In the genomic region with DNA sequence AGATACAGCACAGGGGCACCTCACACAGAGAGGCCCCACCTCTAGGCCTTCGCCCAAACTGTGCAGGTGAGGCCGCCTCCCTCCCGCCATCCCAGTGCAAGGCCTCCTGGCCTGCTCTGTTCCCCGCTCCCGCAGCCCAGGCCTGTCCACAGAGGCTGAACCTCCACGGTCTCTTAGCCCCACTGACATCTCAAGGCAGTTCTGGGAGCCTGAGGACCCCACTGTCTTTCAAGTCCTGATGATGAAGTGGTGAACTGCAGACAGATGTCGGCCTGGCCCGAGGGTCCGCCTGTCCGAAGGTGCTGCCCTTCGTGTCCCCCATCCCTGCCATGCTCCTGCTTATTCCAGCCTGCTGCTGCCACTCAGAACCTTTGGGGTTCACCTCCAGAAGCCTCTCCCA, we compare ENCODE assay signal across 36 cellular contexts.
"Had no signal": no experiment of that assay in that cellular context is flagged by ENCODE, and none has a peak within 500 bp of the region (broad histone marks: within the 10 kb centered on the region; RNA-seq: fewer than 3 reads in every experiment).

No MANE protein-coding gene starts in this region.

- ATAC-seq: activated naive CD4-positive, alpha-beta T cell treated with anti-CD3 and anti-CD28 coated beads, Interleukin-2, amount 50 U/mL, for 72 hours; activated naive CD8-positive, alpha-beta T cell treated with anti-CD3 and anti-CD28 coated beads, Interleukin-2, amount 50 U/mL, for 24 hours; activated T-cell treated with anti-CD3 and anti-CD28 coated beads, Interleukin-2, amount 50 U/mL, for 4 hours; activated T-cell treated with anti-CD3 and anti-CD28 coated beads, Interleukin-2, amount 50 U/mL, for 72 hours; activated T-helper 17 cell treated with anti-CD3 and anti-CD28 coated beads, Interleukin-2, amount 50 U/mL, for 72 hours; body of pancreas had no signal

- H3K36me3 ChIP-seq: adrenal gland, ascending aorta, brain microvascular endothelial cell, breast epithelium, cardiac muscle cell had no signal

- H3K4me1 ChIP-seq: adrenal gland, ascending aorta, body of pancreas, breast epithelium had no signal

- H3K27me3 ChIP-seq: body of pancreas, cardiac muscle cell had no signal

- H3K27ac ChIP-seq: adrenal gland, ascending aorta, body of pancreas, brain microvascular endothelial cell, breast epithelium, cardiac muscle cell had no signal

- DNase-seq: activated effector memory CD4-positive, alpha-beta T cell treated with anti-CD3 and anti-CD28 coated beads, Interleukin-2, amount 50 U/mL, for 16 hours; activated effector memory CD4-positive, alpha-beta T cell treated with Interleukin-2 at 50 U/mL for 16 hours; activated gamma-delta T cell; activated gamma-delta T cell treated with Interleukin-2 at 50 U/mL for 16 hours; activated naive CD4-positive, alpha-beta T cell; activated naive CD4-positive, alpha-beta T cell treated with anti-CD3 and anti-CD28 coated beads for 36 hours; activated naive CD4-positive, alpha-beta T cell treated with anti-CD3 and anti-CD28 coated beads, Interleukin-2, amount 10 ng/mL, durations not matched to agents 7 days and 5 days; activated naive CD4-positive, alpha-beta T cell treated with anti-CD3 and anti-CD28 coated beads, Interleukin-2, amount 50 U/mL, for 16 hours; activated naive CD4-positive, alpha-beta T cell treated with Interleukin-2 at 50 U/mL for 16 hours; activated naive CD8-positive, alpha-beta T cell treated with anti-CD3 and anti-CD28 coated beads for 36 hours; activated naive CD8-positive, alpha-beta T cell treated with anti-CD3 and anti-CD28 coated beads, Interleukin-2, amount 10 ng/mL, durations not matched to agents 7 days and 5 days; activated naive CD8-positive, alpha-beta T cell treated with anti-CD3 and anti-CD28 coated beads, Interleukin-2, amount 50 U/mL, for 24 hours; activated T-cell treated with anti-CD3 and anti-CD28 coated beads, Interleukin-2, amount 50 U/mL, for 24 hours; activated T-cell treated with anti-CD3 and anti-CD28 coated beads, Interleukin-2, amount 50 U/mL, for 4 hours; activated T-cell treated with anti-CD3 and anti-CD28 coated beads, Interleukin-2, amount 50 U/mL, for 48 hours; activated T-cell treated with anti-CD3 and anti-CD28 coated beads, Interleukin-2, amount 50 U/mL, for 72 hours; adrenal gland; amniotic stem cell; amygdala; anterior cingulate cortex; aorta; body of pancreas; brain microvascular endothelial cell; central memory CD4-positive, alpha-beta T cell; cerebellar nuclear complex had no signal

- H3K9me3 Mint-ChIP-seq: activated naive CD4-positive, alpha-beta T cell treated with anti-CD3 and anti-CD28 coated beads for 36 hours; activated naive CD4-positive, alpha-beta T cell treated with anti-CD3 and anti-CD28 coated beads, Interleukin-2, amount 10 ng/mL, durations not matched to agents 7 days and 5 days; activated naive CD4-positive, alpha-beta T cell treated with anti-CD3 and anti-CD28 coated beads, Interleukin-2, amount 50 U/mL, for 24 hours; activated naive CD4-positive, alpha-beta T cell treated with anti-CD3 and anti-CD28 coated beads, Interleukin-2, amount 50 U/mL, for 72 hours; activated naive CD8-positive, alpha-beta T cell treated with anti-CD3 and anti-CD28 coated beads for 36 hours; activated naive CD8-positive, alpha-beta T cell treated with anti-CD3 and anti-CD28 coated beads, Interleukin-2, amount 10 ng/mL, durations not matched to agents 7 days and 5 days; activated naive CD8-positive, alpha-beta T cell treated with anti-CD3 and anti-CD28 coated beads, Interleukin-2, amount 50 U/mL, for 24 hours; activated T-cell treated with anti-CD3 and anti-CD28 coated beads, Interleukin-2, amount 50 U/mL, for 24 hours; activated T-cell treated with anti-CD3 and anti-CD28 coated beads, Interleukin-2, amount 50 U/mL, for 4 hours; activated T-cell treated with anti-CD3 and anti-CD28 coated beads, Interleukin-2, amount 50 U/mL, for 72 hours; activated T-helper 1 cell treated with anti-CD3 and anti-CD28 coated beads, Interleukin-12 subunit alpha, Interleukin-12 subunit beta, Interleukin-2, Interleukin-4 antibody, amounts not matched to agents 30 ng/mL and 10 ng/mL and 1 ng/mL, durations not matched to agents 14 hours and 24 hours and 36 hours; activated T-helper 17 cell treated with anti-CD3 and anti-CD28 coated beads, Interleukin-2, amount 50 U/mL, for 72 hours; activated T-helper 2 cell treated with anti-CD3 and anti-CD28 coated beads, Interferon-gamma antibody, Interleukin-2, Interleukin-4, amounts not matched to agents 10 μg/mL and 5 μg/mL and 100 μg/mL, durations not matched to agents 14 hours and 24 hours and 36 hours; central memory CD8-positive, alpha-beta T cell had no signal

- H3K4me3 ChIP-seq: adrenal gland, ascending aorta, body of pancreas, breast epithelium, cardiac muscle cell had no signal

- H3K27ac Mint-ChIP-seq: activated naive CD4-positive, alpha-beta T cell treated with anti-CD3 and anti-CD28 coated beads for 36 hours; activated naive CD4-positive, alpha-beta T cell treated with anti-CD3 and anti-CD28 coated beads, Interleukin-2, amount 10 ng/mL, durations not matched to agents 7 days and 5 days; activated naive CD4-positive, alpha-beta T cell treated with anti-CD3 and anti-CD28 coated beads, Interleukin-2, amount 50 U/mL, for 24 hours; activated naive CD4-positive, alpha-beta T cell treated with anti-CD3 and anti-CD28 coated beads, Interleukin-2, amount 50 U/mL, for 72 hours; activated naive CD8-positive, alpha-beta T cell; activated naive CD8-positive, alpha-beta T cell treated with anti-CD3 and anti-CD28 coated beads for 36 hours; activated naive CD8-positive, alpha-beta T cell treated with anti-CD3 and anti-CD28 coated beads, Interleukin-2, amount 10 ng/mL, durations not matched to agents 7 days and 5 days; activated naive CD8-positive, alpha-beta T cell treated with anti-CD3 and anti-CD28 coated beads, Interleukin-2, amount 50 U/mL, for 24 hours; activated T-cell treated with anti-CD3 and anti-CD28 coated beads, Interleukin-2, amount 50 U/mL, for 24 hours; activated T-cell treated with anti-CD3 and anti-CD28 coated beads, Interleukin-2, amount 50 U/mL, for 72 hours; activated T-helper 1 cell treated with anti-CD3 and anti-CD28 coated beads, Interleukin-12 subunit alpha, Interleukin-12 subunit beta, Interleukin-2, Interleukin-4 antibody, amounts not matched to agents 30 ng/mL and 10 ng/mL and 1 ng/mL, durations not matched to agents 14 hours and 24 hours and 36 hours; activated T-helper 17 cell treated with anti-CD3 and anti-CD28 coated beads, Interleukin-2, amount 50 U/mL, for 72 hours; activated T-helper 2 cell treated with anti-CD3 and anti-CD28 coated beads, Interferon-gamma antibody, Interleukin-2, Interleukin-4, amounts not matched to agents 10 μg/mL and 5 μg/mL and 100 μg/mL, durations not matched to agents 14 hours and 24 hours and 36 hours; brain had no signal

- H3K4me3 Mint-ChIP-seq: activated naive CD4-positive, alpha-beta T cell treated with anti-CD3 and anti-CD28 coated beads for 36 hours; activated naive CD4-positive, alpha-beta T cell treated with anti-CD3 and anti-CD28 coated beads, Interleukin-2, amount 10 ng/mL, durations not matched to agents 7 days and 5 days; activated naive CD4-positive, alpha-beta T cell treated with anti-CD3 and anti-CD28 coated beads, Interleukin-2, amount 50 U/mL, for 24 hours; activated naive CD8-positive, alpha-beta T cell; activated naive CD8-positive, alpha-beta T cell treated with anti-CD3 and anti-CD28 coated beads for 36 hours; activated naive CD8-positive, alpha-beta T cell treated with anti-CD3 and anti-CD28 coated beads, Interleukin-2, amount 10 ng/mL, durations not matched to agents 7 days and 5 days; activated naive CD8-positive, alpha-beta T cell treated with anti-CD3 and anti-CD28 coated beads, Interleukin-2, amount 50 U/mL, for 24 hours; activated T-cell treated with anti-CD3 and anti-CD28 coated beads, Interleukin-2, amount 50 U/mL, for 24 hours; activated T-cell treated with anti-CD3 and anti-CD28 coated beads, Interleukin-2, amount 50 U/mL, for 4 hours; activated T-cell treated with anti-CD3 and anti-CD28 coated beads, Interleukin-2, amount 50 U/mL, for 72 hours; activated T-helper 1 cell treated with anti-CD3 and anti-CD28 coated beads, Interleukin-12 subunit alpha, Interleukin-12 subunit beta, Interleukin-2, Interleukin-4 antibody, amounts not matched to agents 30 ng/mL and 10 ng/mL and 1 ng/mL, durations not matched to agents 14 hours and 24 hours and 36 hours; activated T-helper 17 cell treated with anti-CD3 and anti-CD28 coated beads, Interleukin-2, amount 50 U/mL, for 72 hours; brain; central memory CD8-positive, alpha-beta T cell had no signal

- H3K4me1 Mint-ChIP-seq: activated naive CD4-positive, alpha-beta T cell treated with anti-CD3 and anti-CD28 coated beads, Interleukin-2, amount 10 ng/mL, durations not matched to agents 7 days and 5 days; activated naive CD4-positive, alpha-beta T cell treated with anti-CD3 and anti-CD28 coated beads, Interleukin-2, amount 50 U/mL, for 24 hours; activated naive CD8-positive, alpha-beta T cell treated with anti-CD3 and anti-CD28 coated beads for 36 hours; activated naive CD8-positive, alpha-beta T cell treated with anti-CD3 and anti-CD28 coated beads, Interleukin-2, amount 10 ng/mL, durations not matched to agents 7 days and 5 days; activated naive CD8-positive, alpha-beta T cell treated with anti-CD3 and anti-CD28 coated beads, Interleukin-2, amount 50 U/mL, for 24 hours; activated T-helper 17 cell treated with anti-CD3 and anti-CD28 coated beads, Interleukin-2, amount 50 U/mL, for 72 hours; brain; central memory CD8-positive, alpha-beta T cell had no signal

- H3K36me3 Mint-ChIP-seq: activated naive CD4-positive, alpha-beta T cell treated with anti-CD3 and anti-CD28 coated beads, Interleukin-2, amount 10 ng/mL, durations not matched to agents 7 days and 5 days; activated naive CD4-positive, alpha-beta T cell treated with anti-CD3 and anti-CD28 coated beads, Interleukin-2, amount 50 U/mL, for 24 hours; activated naive CD4-positive, alpha-beta T cell treated with anti-CD3 and anti-CD28 coated beads, Interleukin-2, amount 50 U/mL, for 72 hours; activated naive CD8-positive, alpha-beta T cell; activated naive CD8-positive, alpha-beta T cell treated with anti-CD3 and anti-CD28 coated beads for 36 hours; activated naive CD8-positive, alpha-beta T cell treated with anti-CD3 and anti-CD28 coated beads, Interleukin-2, amount 10 ng/mL, durations not matched to agents 7 days and 5 days; brain had no signal

- H3K9me3 ChIP-seq: adrenal gland, ascending aorta, body of pancreas, breast epithelium had no signal

- H3K27me3 Mint-ChIP-seq: activated naive CD8-positive, alpha-beta T cell; activated naive CD8-positive, alpha-beta T cell treated with anti-CD3 and anti-CD28 coated beads, Interleukin-2, amount 10 ng/mL, durations not matched to agents 7 days and 5 days had no signal
